33 cellular contexts compared by ENCODE assay signal in the genomic region with DNA sequence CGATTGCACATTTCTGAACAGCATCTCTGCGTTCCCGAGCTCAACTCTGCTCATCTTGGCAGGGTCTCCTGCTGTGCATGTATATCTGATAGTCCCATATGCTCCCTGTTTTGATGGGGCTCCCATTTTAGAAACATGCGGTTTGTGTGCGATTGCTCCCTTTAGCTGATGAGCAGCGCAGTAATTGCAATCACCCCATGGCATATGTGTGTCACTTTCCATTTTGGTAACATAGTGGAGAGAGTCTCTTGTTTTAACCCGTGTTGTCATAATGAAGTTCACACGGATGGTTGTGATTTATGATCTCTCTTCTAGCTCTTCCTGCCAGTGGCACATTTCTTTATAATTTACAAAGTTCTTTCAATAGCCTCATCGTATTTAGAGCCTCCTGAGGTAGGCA.
"Had no signal": no experiment of that assay in that cellular context is flagged by ENCODE, and none has a peak within 500 bp of the region (broad histone marks: within the 10 kb centered on the region; RNA-seq: fewer than 3 reads in every experiment).

No MANE protein-coding gene starts in this region.

- H3K9me3 ChIP-seq: MG63 had no signal

- H3K9ac ChIP-seq: KMS-11 had no signal

- H3K36me3 ChIP-seq: MG63 had no signal

- H3K27ac ChIP-seq: KMS-11 had no signal

- H3K4me3 ChIP-seq: MG63 had no signal

- H3K4me2 ChIP-seq: KMS-11 had no signal

- DNase-seq: Karpas-422, Kasumi-1, KG1, MG63, MM.1S, MV-4-11, NCI-H1048, NCI-H1092, NCI-H1105, NCI-H1105 treated with DMSO at 0.1 percent for 48 hours, NCI-H1417 treated with DMSO at 0.1 percent for 48 hours, NCI-H1436, NCI-H1436 treated with DMSO at 0.1 percent for 48 hours, NCI-H146, NCI-H1694, NCI-H1694 treated with DMSO at 0.1 percent for 48 hours, NCI-H187, NCI-H187 treated with DMSO at 0.1 percent for 48 hours, NCI-H1930, NCI-H2029, NCI-H2029 treated with DMSO at 0.1 percent for 48 hours, NCI-H2081, NCI-H2081 treated with DMSO at 0.1 percent for 48 hours, NCI-H2107, NCI-H2171, NCI-H2171 treated with DMSO at 0.1 percent for 48 hours, NCI-H2227 treated with DMSO at 0.1 percent for 48 hours, NCI-H226, NCI-H345, NCI-H446, NCI-H446 treated with DMSO at 0.1 percent for 48 hours, NCI-H510A had no signal
